In genomic region chr12:123076604-123077297, GRCh38 we compare ENCODE assay signal across 8 cellular contexts.
A peak's percentile ranks its signal among the peaks of the same experiment; 100 is the strongest.
DNase-seq lines count a peak whose midpoint lies in the region; TF ChIP-seq lines count a peak whose summit lies in the region.

No MANE protein-coding gene starts in this region.

- H4K20me1 ChIP-seq in BLaER1: peaks cover 100% of the 10 kb centered on the region
- no peaks in the 10 kb centered on the region for H4K20me1 ChIP-seq in OCI-LY7 (ENCODE audit: insufficient read depth, low read length)
- H4K20me1 ChIP-seq in osteoblast (ENCODE audit: insufficient read depth, low read length): peaks cover 58% of the 10 kb centered on the region

- H3K27ac Mint-ChIP-seq in activated naive CD4-positive, alpha-beta T cell treated with anti-CD3 and anti-CD28 coated beads for 36 hours: peak overlapping the region; percentile 93

- H3K36me3 Mint-ChIP-seq in activated naive CD4-positive, alpha-beta T cell treated with anti-CD3 and anti-CD28 coated beads for 36 hours (ENCODE audit: low read depth): no peaks in the 10 kb centered on the region

- H3K79me2 ChIP-seq in OCI-LY7 (ENCODE audit: insufficient read depth, low read depth, low read length) (no peaks in the 10 kb centered on the region), osteoblast (ENCODE audit: insufficient read depth, low read length) (peaks cover 4% of the 10 kb centered on the region)

- peaks cover 44% of the 10 kb centered on the region for H3K4me1 Mint-ChIP-seq in activated naive CD4-positive, alpha-beta T cell treated with anti-CD3 and anti-CD28 coated beads for 36 hours (ENCODE audit: low read depth)

- H3K27me3 ChIP-seq in BLaER1 (no peaks in the 10 kb centered on the region), osteoblast (ENCODE audit: insufficient read depth, low read length) (no peaks in the 10 kb centered on the region), MG63 (no peaks in the 10 kb centered on the region)

- no peaks in the 10 kb centered on the region for H3K27me3 Mint-ChIP-seq in activated naive CD4-positive, alpha-beta T cell treated with anti-CD3 and anti-CD28 coated beads for 36 hours (ENCODE audit: low read depth)

- peak overlapping the region; percentile 5; the same call in 1 of the 2 replicates for H3K9ac ChIP-seq in BLaER1

- DNase-seq in OCI-LY7 (ENCODE audit: low spot score) (no peak), osteoblast (ENCODE audit: insufficient read length, low spot score, missing footprints) (peak; percentile 82), germinal center (ENCODE audit: low spot score) (no peak), HuH-7 (ENCODE audit: low spot score) (no peak), MG63 (no peak), GOT3 (lab: John Stamatoyannopoulos, UW) (no peak)
- peak; percentile 85 for DNase-seq in activated naive CD4-positive, alpha-beta T cell treated with anti-CD3 and anti-CD28 coated beads for 36 hours

- H3K4me1 ChIP-seq in BLaER1: peaks cover 64% of the 10 kb centered on the region
- peaks cover 18% of the 10 kb centered on the region for H3K4me1 ChIP-seq in OCI-LY7 (ENCODE audit: insufficient read depth, low read length, poor library complexity, severe bottlenecking)
- no peaks in the 10 kb centered on the region for H3K4me1 ChIP-seq in osteoblast (ENCODE audit: insufficient read depth, low read length)

- H3K9me3 Mint-ChIP-seq in activated naive CD4-positive, alpha-beta T cell treated with anti-CD3 and anti-CD28 coated beads for 36 hours: no peaks in the 10 kb centered on the region

- H3K4me3 ChIP-seq in BLaER1 (no peak overlapping the region), OCI-LY7 (ENCODE audit: low read depth, low read length, poor library complexity, severe bottlenecking) (no peak overlapping the region), osteoblast (ENCODE audit: insufficient read depth, low read length) (no peak overlapping the region), MG63 (no peak overlapping the region)

- POLR2A ChIA-PET in OCI-LY7 (lab: Charles Lee): no interaction called here

- TF ChIP-seq CTCF in OCI-LY7 (conservative IDR thresholded peaks at IDR 0.05; ENCODE audit: low read length): no peak
- TF ChIP-seq CTCF in osteoblast (IDR thresholded peaks at IDR 0.05; ENCODE audit: extremely low read depth, low read depth, low read length): no peak

- BruUV-seq in OCI-LY7 (replicated peaks; lab: Mats Ljungman, UMichigan): no TSS peak

- H3K4me3 Mint-ChIP-seq in activated naive CD4-positive, alpha-beta T cell treated with anti-CD3 and anti-CD28 coated beads for 36 hours: peak overlapping the region; percentile 67

- intact Hi-C loops in OCI-LY7 (cut with micrococcal nuclease; ENCODE audit: unreplicated experiment): no loop called here
- intact Hi-C loops in activated naive CD4-positive, alpha-beta T cell treated with anti-CD3 and anti-CD28 coated beads for 36 hours (cut with micrococcal nuclease): loop anchor here (1.0 to 5.0 kb wide), 18 partner anchors 31 to 1861 kb away; partner anchors contain the start of genes ARL6IP4, KNTC1, MPHOSPH9 and MTRFR

- H3K4me2 ChIP-seq in BLaER1 (peak overlapping the region; percentile 78), OCI-LY7 (ENCODE audit: low read length) (no peak overlapping the region), osteoblast (ENCODE audit: insufficient read depth, low read length) (no peak overlapping the region)

- H2AFZ ChIP-seq in OCI-LY7 (ENCODE audit: low read length) (peak overlapping the region; percentile 36; the same call in 1 of the 2 replicates), osteoblast (ENCODE audit: low read length) (no peak overlapping the region)

- peaks cover 4% of the 10 kb centered on the region; the same call in 1 of the 2 replicates for H3K36me3 ChIP-seq in BLaER1
- H3K36me3 ChIP-seq in OCI-LY7 (ENCODE audit: insufficient read depth, low read length): no peaks in the 10 kb centered on the region
- no peaks in the 10 kb centered on the region for H3K36me3 ChIP-seq in osteoblast (ENCODE audit: insufficient read depth, low read length)
- no peaks in the 10 kb centered on the region for H3K36me3 ChIP-seq in MG63

- CTCF ChIA-PET in OCI-LY7 (lab: Charles Lee; ENCODE audit: unreplicated experiment): no interaction called here
- CTCF ChIA-PET in activated naive CD4-positive, alpha-beta T cell treated with anti-CD3 and anti-CD28 coated beads for 36 hours (lab: Charles Lee): interaction anchor here (0.6 to 4.7 kb wide), 6 partner anchors 30 to 632 kb away, joined by 3 to 53 read pairs (median 4); partner anchors contain the start of gene PITPNM2

- H3K9me3 ChIP-seq in BLaER1: no peaks in the 10 kb centered on the region
- H3K9me3 ChIP-seq in OCI-LY7 (ENCODE audit: low read length): no peaks in the 10 kb centered on the region
- no peaks in the 10 kb centered on the region for H3K9me3 ChIP-seq in osteoblast (ENCODE audit: low read depth, low read length)
- H3K9me3 ChIP-seq in MG63: no peaks in the 10 kb centered on the region

- no peaks in the 10 kb centered on the region for H3K9me2 ChIP-seq in OCI-LY7 (ENCODE audit: insufficient read depth, low read length)

- H3K27ac ChIP-seq in BLaER1 (0 out of 2 replicates have a peak overlapping the region, but pooled peaks have one; percentile 0), OCI-LY7 (ENCODE audit: low read depth, low read length, poor library complexity, severe bottlenecking) (no peak overlapping the region), osteoblast (ENCODE audit: low read depth, low read length) (no peak overlapping the region)

Comparison
In these comparisons a context has a peak if more than half of its experiments do, and no peak if none do; other contexts are left out.
1. DNase-seq: peak in activated naive CD4-positive, alpha-beta T cell treated with anti-CD3 and anti-CD28 coated beads for 36 hours (single experiment) and osteoblast (single experiment); none in OCI-LY7 (single experiment), germinal center (single experiment), HuH-7 (single experiment), MG63 (single experiment) and GOT3 (single experiment).